ENCODE assay signal across 14 cellular contexts in genomic region chr5:60578295-60578694, GRCh38.
"Had no signal": no experiment of that assay in that cellular context is flagged by ENCODE, and none has a peak within 500 bp of the region (broad histone marks: within the 10 kb centered on the region; RNA-seq: fewer than 3 reads in every experiment).

No MANE protein-coding gene starts in this region.

- H3K4me1 Mint-ChIP-seq: nephron progenitor cell; stimulated activated effector memory CD8-positive, alpha-beta T cell treated with anti-CD3 and anti-CD28 coated beads, Interleukin-12 subunit alpha, Interleukin-12 subunit beta, amount 100 ng/mL, for 72 hours had no signal

- H3K4me3 Mint-ChIP-seq: activated T-cell treated with anti-CD3 and anti-CD28 coated beads, Interleukin-2, amount 50 U/mL, for 72 hours; memory B cell; nephron progenitor cell; stimulated activated effector memory CD8-positive, alpha-beta T cell treated with anti-CD3 and anti-CD28 coated beads, Interleukin-12 subunit alpha, Interleukin-12 subunit beta, amount 100 ng/mL, for 72 hours had no signal

- H3K27ac Mint-ChIP-seq: activated T-cell treated with anti-CD3 and anti-CD28 coated beads, Interleukin-2, amount 50 U/mL, for 72 hours; memory B cell; nephron progenitor cell; stimulated activated effector memory CD8-positive, alpha-beta T cell treated with anti-CD3 and anti-CD28 coated beads, Interleukin-12 subunit alpha, Interleukin-12 subunit beta, amount 100 ng/mL, for 72 hours had no signal

- H3K27ac ChIP-seq: cardiac muscle cell, foreskin keratinocyte, heart right ventricle, left lung, psoas muscle, right lobe of liver, thyroid gland, vagina had no signal

- H3K36me3 Mint-ChIP-seq: stimulated activated effector memory CD8-positive, alpha-beta T cell treated with anti-CD3 and anti-CD28 coated beads, Interleukin-12 subunit alpha, Interleukin-12 subunit beta, amount 100 ng/mL, for 72 hours had no signal

- H3K27me3 ChIP-seq: cardiac muscle cell, foreskin keratinocyte, heart right ventricle, left lung, right lobe of liver, thyroid gland, vagina had no signal

- H3K9me3 ChIP-seq: psoas muscle, right lobe of liver, thyroid gland, vagina had no signal

- H3K4me3 ChIP-seq: cardiac muscle cell, heart right ventricle, left lung, psoas muscle, right lobe of liver, thyroid gland, vagina had no signal

- H3K4me1 ChIP-seq: foreskin keratinocyte, heart right ventricle, left lung, psoas muscle, right lobe of liver, thyroid gland, vagina had no signal

- DNase-seq: activated CD4-positive, alpha-beta T cell treated with anti-CD3 and anti-CD28 coated beads, Interleukin-2, amount 50 U/mL, for 1 hour; activated naive CD4-positive, alpha-beta T cell; activated T-cell treated with anti-CD3 and anti-CD28 coated beads, Interleukin-2, amount 50 U/mL, for 72 hours; foreskin keratinocyte; heart right ventricle; left lung; nephron progenitor cell; psoas muscle; right lobe of liver; thyroid gland had no signal

- H3K27me3 Mint-ChIP-seq: memory B cell had no signal

- H3K36me3 ChIP-seq: cardiac muscle cell, heart right ventricle, left lung, right lobe of liver, thyroid gland, vagina had no signal
